ENCODE assay signal across 14 cellular contexts in the genomic region with DNA sequence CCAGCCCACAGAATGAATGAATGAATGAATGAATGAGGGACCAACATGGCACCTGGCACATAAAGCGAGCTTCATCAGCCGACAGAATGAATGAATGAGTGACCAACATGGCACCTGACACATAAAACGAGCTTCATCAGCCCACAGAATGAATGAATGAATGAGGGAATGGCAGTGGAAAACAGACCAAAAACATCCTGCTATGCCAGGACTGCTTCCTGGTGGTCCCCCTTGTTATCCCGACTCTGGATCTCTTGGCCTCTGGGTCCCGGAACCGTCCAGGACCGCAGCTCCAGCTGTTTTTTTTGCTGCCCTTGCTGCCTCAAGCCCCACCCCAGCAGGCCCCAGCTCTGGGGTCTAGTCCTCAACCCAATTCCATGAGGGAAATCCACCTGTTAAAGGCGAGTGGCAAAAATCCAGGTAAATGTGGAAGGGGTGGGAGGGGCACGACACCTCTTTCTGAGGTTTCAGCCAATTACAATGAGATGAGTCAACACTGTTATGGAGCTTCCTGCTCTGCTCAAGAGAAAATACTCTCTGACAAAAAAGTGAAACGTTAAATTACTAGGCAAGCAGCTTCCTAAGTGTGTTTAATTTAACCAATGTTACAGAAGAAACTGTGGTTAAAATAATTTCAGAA.
DNase-seq lines count a peak whose midpoint lies in the region; ATAC-seq and TF ChIP-seq lines count a peak whose summit lies in the region.
"Had no signal": no experiment of that assay in that cellular context is flagged by ENCODE, and none has a peak within 500 bp of the region (broad histone marks: within the 10 kb centered on the region; RNA-seq: fewer than 3 reads in every experiment).

No MANE protein-coding gene starts in this region.

- H3K27me3 ChIP-seq in GM23248 (replicated peaks; ENCODE audit: insufficient read depth) (no peaks in the 10 kb centered on the region), Panc1 (ENCODE audit: control insufficient read depth, insufficient read depth, low read length) (no peaks in the 10 kb centered on the region)
- H3K27me3 ChIP-seq: upper lobe of left lung had no signal

- H3K79me2 ChIP-seq in GM23248 (ENCODE audit: insufficient read depth) = no peaks in the 10 kb centered on the region

- no peaks in the 10 kb centered on the region for H4K20me1 ChIP-seq in GM23248 (ENCODE audit: insufficient read depth)

- H3K9me3 ChIP-seq in GM23248 (ENCODE audit: low read depth) (no peaks in the 10 kb centered on the region), Panc1 (ENCODE audit: control insufficient read depth, insufficient read depth, low read depth, low read length) (no peaks in the 10 kb centered on the region)
- H3K9me3 ChIP-seq: upper lobe of left lung had no signal

- no peak overlapping the region for H3K4me2 ChIP-seq in GM23248 (ENCODE audit: unreplicated experiment)

- H3K4me3 ChIP-seq in GM23248 (no peak overlapping the region), Panc1 (ENCODE audit: low read depth in 2 of 2, low read length in 2 of 2) (no peak overlapping the region), fibroblast of pulmonary artery (replicated peaks; ENCODE audit: low read depth, low read length) (no peak overlapping the region)
- H3K4me3 ChIP-seq: upper lobe of left lung had no signal

- ATAC-seq in Panc1 (peak; percentile 71), HG03280 (IDR thresholded peaks at IDR 0.05; ENCODE audit: unreplicated experiment) (no peak), HG03039 (IDR thresholded peaks at IDR 0.05; ENCODE audit: unreplicated experiment) (no peak), HG03571 (IDR thresholded peaks at IDR 0.05; ENCODE audit: unreplicated experiment) (no peak)

- POLR2A ChIA-PET in Panc1 (lab: Charles Lee) = no interaction called here

- no peak for TF ChIP-seq CTCF in 22Rv1 (IDR thresholded peaks at IDR 0.05)
- TF ChIP-seq CTCF in Panc1 (IDR thresholded peaks at IDR 0.05) = no peak
- no peak for TF ChIP-seq CTCF in fibroblast of pulmonary artery (IDR thresholded peaks at IDR 0.05; ENCODE audit: low read length, missing control alignments)

- intact Hi-C loops in Panc1 (cut with micrococcal nuclease; ENCODE audit: unreplicated experiment) = no loop called here

- CTCF ChIA-PET in Panc1 (lab: Charles Lee) = no interaction called here

- BruUV-seq in Panc1 (replicated peaks; lab: Mats Ljungman, UMichigan) = no TSS peak

- H3K36me3 ChIP-seq in GM23248 (ENCODE audit: low read depth) = peaks cover 31% of the 10 kb centered on the region
- peaks cover 37% of the 10 kb centered on the region for H3K36me3 ChIP-seq in Panc1 (ENCODE audit: control insufficient read depth, insufficient read depth, low read length)

- H2AFZ ChIP-seq in GM23248 = no peak overlapping the region

- H3K9ac ChIP-seq in GM23248 = no peak overlapping the region

- DNase-seq in GM23248 = peak; percentile 43
- no peak for DNase-seq in Panc1 (ENCODE audit: low read depth, low spot score)
- peak; percentile 18 for DNase-seq in fibroblast of pulmonary artery (ENCODE audit: low read depth)
- DNase-seq in stimulated activated naive CD4-positive, alpha-beta T cell treated with Interleukin-2 at 50 U/mL for 16 hours (lab: John Stamatoyannopoulos, UW) = no peak
- DNase-seq: activated CD8-positive, alpha-beta memory T cell treated with anti-CD3 and anti-CD28 coated beads for 24 hours; activated naive CD8-positive, alpha-beta T cell treated with anti-CD3 and anti-CD28 coated beads for 36 hours; H7; NCI-H1048; NCI-H82; upper lobe of left lung had no signal

- no peaks in the 10 kb centered on the region for H3K9me2 ChIP-seq in GM23248 (ENCODE audit: insufficient read depth)

- H3K27ac ChIP-seq in 22Rv1 = peak overlapping the region; percentile 15; the same call in 1 of the 2 replicates
- H3K27ac ChIP-seq in GM23248 = no peak overlapping the region
- peak overlapping the region; percentile 64 for H3K27ac ChIP-seq in Panc1 (ENCODE audit: low read length)
- H3K27ac ChIP-seq: upper lobe of left lung had no signal

- peaks cover 61% of the 10 kb centered on the region for H3F3A ChIP-seq in GM23248 (ENCODE audit: insufficient read depth)

- H3K4me1 ChIP-seq in GM23248 (ENCODE audit: insufficient read depth) = peaks cover 35% of the 10 kb centered on the region
- peaks cover 22% of the 10 kb centered on the region for H3K4me1 ChIP-seq in Panc1 (ENCODE audit: control insufficient read depth, insufficient read depth, low read length)
- H3K4me1 ChIP-seq: upper lobe of left lung had no signal

- 91% methylated on average over 10 of the region's 10 CpGs for WGBS in GM23248 (ENCODE audit: low coverage in 1 of 2, low lambda C conversion rate in 2 of 2, missing lambda C conversion rate in 2 of 2), 2 experiments

- in situ Hi-C loops in GM23248 (cut with MboI) = no loop called here
- in situ Hi-C loops in Panc1 (cut with HindIII; ENCODE audit: low pct_unique_long_range_greater_than_20kb, low sequenced_read_pairs) = no loop called here

Comparison
In these comparisons a context has a peak if more than half of its experiments do, and no peak if none do; other contexts are left out.
1. DNase-seq: peak in GM23248 (single experiment) and fibroblast of pulmonary artery (single experiment); none in Panc1 (single experiment) and stimulated activated naive CD4-positive, alpha-beta T cell treated with Interleukin-2 at 50 U/mL for 16 hours (single experiment).